ENCODE assay signal across 8 cellular contexts in the genomic region with DNA sequence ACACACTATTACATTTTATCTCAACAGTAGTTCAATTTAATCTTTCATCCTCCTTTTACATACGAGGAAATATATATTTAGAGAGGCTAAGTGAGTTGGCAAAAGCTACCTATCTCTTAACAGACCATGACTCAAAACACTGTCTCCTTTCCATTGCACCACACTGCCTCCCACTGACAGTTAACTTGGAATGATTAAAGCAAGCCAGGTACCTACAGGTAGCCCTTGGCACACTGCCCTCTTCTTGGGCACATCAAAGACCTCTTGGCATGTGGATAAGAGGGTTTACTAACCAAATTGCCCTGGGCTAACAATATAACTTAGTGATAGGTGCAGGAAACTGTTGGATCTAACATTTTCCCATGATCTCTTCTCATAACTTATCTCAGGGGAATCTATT. TPM values are rescaled to one million over a fixed set of nuclear protein-coding genes. Genes with fewer than 3 reads are reported as not detected.
DNase-seq lines count a peak whose midpoint lies in the region; ATAC-seq and TF ChIP-seq lines count a peak whose summit lies in the region.

No MANE protein-coding gene starts in this region.

- DNase-seq in GM10248 (ENCODE audit: extremely low spot score) = no peak
- DNase-seq in activated naive CD8-positive, alpha-beta T cell treated with anti-CD3 and anti-CD28 coated beads, Interleukin-2, amount 10 ng/mL, durations not matched to agents 7 days and 5 days = no peak
- DNase-seq in natural killer cell = no peak
- DNase-seq in inferior parietal cortex (ENCODE audit: extremely low spot score) = no peak
- DNase-seq in AML-193 (lab: John Stamatoyannopoulos, UW) = no peak

- H3K27ac Mint-ChIP-seq in activated naive CD8-positive, alpha-beta T cell treated with anti-CD3 and anti-CD28 coated beads, Interleukin-2, amount 10 ng/mL, durations not matched to agents 7 days and 5 days = no peak overlapping the region
- peak overlapping the region; percentile 95 to 100 for H3K27ac Mint-ChIP-seq in natural killer cell

- no peaks in the 10 kb centered on the region for H3K9me3 Mint-ChIP-seq in activated naive CD8-positive, alpha-beta T cell treated with anti-CD3 and anti-CD28 coated beads, Interleukin-2, amount 10 ng/mL, durations not matched to agents 7 days and 5 days
- H3K9me3 Mint-ChIP-seq in natural killer cell = no peaks in the 10 kb centered on the region

- TF ChIP-seq EP300 in Ishikawa (IDR thresholded peaks at IDR 0.05; ENCODE audit: borderline replicate concordance) = no peak

- no peaks in the 10 kb centered on the region for H3K36me3 Mint-ChIP-seq in activated naive CD8-positive, alpha-beta T cell treated with anti-CD3 and anti-CD28 coated beads, Interleukin-2, amount 10 ng/mL, durations not matched to agents 7 days and 5 days
- H3K36me3 Mint-ChIP-seq in natural killer cell = no peaks in the 10 kb centered on the region

- no peaks in the 10 kb centered on the region for H3K27me3 Mint-ChIP-seq in activated naive CD8-positive, alpha-beta T cell treated with anti-CD3 and anti-CD28 coated beads, Interleukin-2, amount 10 ng/mL, durations not matched to agents 7 days and 5 days
- no peaks in the 10 kb centered on the region for H3K27me3 Mint-ChIP-seq in natural killer cell (ENCODE audit: low read depth in 2 of 2)

- TF ChIP-seq RAD21 in Ishikawa (IDR thresholded peaks at IDR 0.05; ENCODE audit: low read depth) = no peak; the same call in 1 of the 2 replicates

- peak overlapping the region; percentile 96 for H3K4me3 Mint-ChIP-seq in activated naive CD8-positive, alpha-beta T cell treated with anti-CD3 and anti-CD28 coated beads, Interleukin-2, amount 10 ng/mL, durations not matched to agents 7 days and 5 days
- peak overlapping the region; percentile 82 for H3K4me3 Mint-ChIP-seq in natural killer cell

- CTCF ChIA-PET in GM10248 (lab: Yijun Ruan, JAX) = interaction anchor here (0.7 to 1.4 kb wide), 2 partner anchors 43 to 66 kb away, joined by 3 to 4 read pairs; no protein-coding TSS in a partner anchor

- no peak for ATAC-seq in activated naive CD8-positive, alpha-beta T cell treated with anti-CD3 and anti-CD28 coated beads, Interleukin-2, amount 10 ng/mL, durations not matched to agents 7 days and 5 days (ENCODE audit: low read depth)
- ATAC-seq in natural killer cell (no peak), HG02840 (IDR thresholded peaks at IDR 0.05; ENCODE audit: low FRiP score, unreplicated experiment) (no peak), HG03521 (IDR thresholded peaks at IDR 0.05; ENCODE audit: unreplicated experiment) (no peak)

- TF ChIP-seq CTCF in GM10248 (IDR thresholded peaks at IDR 0.05; ENCODE audit: control extremely low read depth, extremely low read depth, low read depth, missing control alignments) (peak; percentile 46), natural killer cell (IDR thresholded peaks at IDR 0.05) (no peak)

- peaks cover 28% of the 10 kb centered on the region for H3K4me1 Mint-ChIP-seq in activated naive CD8-positive, alpha-beta T cell treated with anti-CD3 and anti-CD28 coated beads, Interleukin-2, amount 10 ng/mL, durations not matched to agents 7 days and 5 days
- H3K4me1 Mint-ChIP-seq in natural killer cell = peaks cover 36 to 51% of the 10 kb centered on the region in 2 donors

- intact Hi-C loops in natural killer cell (cut with micrococcal nuclease) = no loop called here

- POLR2A ChIA-PET in GM10248 (lab: Yijun Ruan, JAX) = no interaction called here
- POLR2A ChIA-PET in activated naive CD8-positive, alpha-beta T cell treated with anti-CD3 and anti-CD28 coated beads, Interleukin-2, amount 10 ng/mL, durations not matched to agents 7 days and 5 days (lab: Charles Lee) = no interaction called here

TF ChIP-seq in Ishikawa, 13 proteins besides CTCF, POLR2A, EP300 and RAD21:
- TF ChIP-seq, protein P1, sequence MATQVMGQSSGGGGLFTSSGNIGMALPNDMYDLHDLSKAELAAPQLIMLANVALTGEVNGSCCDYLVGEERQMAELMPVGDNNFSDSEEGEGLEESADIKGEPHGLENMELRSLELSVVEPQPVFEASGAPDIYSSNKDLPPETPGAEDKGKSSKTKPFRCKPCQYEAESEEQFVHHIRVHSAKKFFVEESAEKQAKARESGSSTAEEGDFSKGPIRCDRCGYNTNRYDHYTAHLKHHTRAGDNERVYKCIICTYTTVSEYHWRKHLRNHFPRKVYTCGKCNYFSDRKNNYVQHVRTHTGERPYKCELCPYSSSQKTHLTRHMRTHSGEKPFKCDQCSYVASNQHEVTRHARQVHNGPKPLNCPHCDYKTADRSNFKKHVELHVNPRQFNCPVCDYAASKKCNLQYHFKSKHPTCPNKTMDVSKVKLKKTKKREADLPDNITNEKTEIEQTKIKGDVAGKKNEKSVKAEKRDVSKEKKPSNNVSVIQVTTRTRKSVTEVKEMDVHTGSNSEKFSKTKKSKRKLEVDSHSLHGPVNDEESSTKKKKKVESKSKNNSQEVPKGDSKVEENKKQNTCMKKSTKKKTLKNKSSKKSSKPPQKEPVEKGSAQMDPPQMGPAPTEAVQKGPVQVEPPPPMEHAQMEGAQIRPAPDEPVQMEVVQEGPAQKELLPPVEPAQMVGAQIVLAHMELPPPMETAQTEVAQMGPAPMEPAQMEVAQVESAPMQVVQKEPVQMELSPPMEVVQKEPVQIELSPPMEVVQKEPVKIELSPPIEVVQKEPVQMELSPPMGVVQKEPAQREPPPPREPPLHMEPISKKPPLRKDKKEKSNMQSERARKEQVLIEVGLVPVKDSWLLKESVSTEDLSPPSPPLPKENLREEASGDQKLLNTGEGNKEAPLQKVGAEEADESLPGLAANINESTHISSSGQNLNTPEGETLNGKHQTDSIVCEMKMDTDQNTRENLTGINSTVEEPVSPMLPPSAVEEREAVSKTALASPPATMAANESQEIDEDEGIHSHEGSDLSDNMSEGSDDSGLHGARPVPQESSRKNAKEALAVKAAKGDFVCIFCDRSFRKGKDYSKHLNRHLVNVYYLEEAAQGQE (IDR thresholded peaks at IDR 0.05; ENCODE audit: low read depth) = no peak
- TF ChIP-seq FOXM1 (IDR thresholded peaks at IDR 0.05; ENCODE audit: borderline replicate concordance, low read depth) (no peak), ZBTB7A (IDR thresholded peaks at IDR 0.05; ENCODE audit: low read depth) (no peak), NFIC (IDR thresholded peaks at IDR 0.05) (0 out of 2 replicates have a peak, but pooled peaks have one; percentile 36)
TF ChIP-seq in Ishikawa: peak in this region for 1.

RNA-seq across cellular contexts. Expression of gene ABHD13, which starts 1.9 kb away (rescaled TPM):
- 10 to 100 TPM; 10.1 to 11.5 TPM for total RNA-seq in activated naive CD8-positive, alpha-beta T cell treated with anti-CD3 and anti-CD28 coated beads, Interleukin-2, amount 10 ng/mL, durations not matched to agents 7 days and 5 days
- 10 to 100 TPM; 12.3 to 14.7 (median 12.9) TPM for total RNA-seq in natural killer cell

RNA-seq across cellular contexts. Expression of gene LIG4, which starts 4.7 kb away (rescaled TPM):
- 10 to 100 TPM; 10.7 to 11.4 TPM for total RNA-seq in activated naive CD8-positive, alpha-beta T cell treated with anti-CD3 and anti-CD28 coated beads, Interleukin-2, amount 10 ng/mL, durations not matched to agents 7 days and 5 days
- total RNA-seq in natural killer cell = 1 to 10 TPM; 7.7 to 8.5 (median 7.9) TPM

RNA-seq across cellular contexts. Expression of gene TNFSF13B, which starts 49.5 kb away (rescaled TPM):
- 10 to 100 TPM; 11.5 to 11.8 TPM for total RNA-seq in activated naive CD8-positive, alpha-beta T cell treated with anti-CD3 and anti-CD28 coated beads, Interleukin-2, amount 10 ng/mL, durations not matched to agents 7 days and 5 days
- total RNA-seq in natural killer cell = 1 to 10 TPM; 4.0 to 9.5 (median 6.3) TPM
